ENCODE assay signal across 14 cellular contexts in genomic region chr4:117001077-117001476, GRCh38.
DNase-seq lines count a peak whose midpoint lies in the region; ATAC-seq and TF ChIP-seq lines count a peak whose summit lies in the region.
"Had no signal": no experiment of that assay in that cellular context is flagged by ENCODE, and none has a peak within 500 bp of the region (broad histone marks: within the 10 kb centered on the region; RNA-seq: fewer than 3 reads in every experiment).

No MANE protein-coding gene starts in this region.

- ATAC-seq in GM18517 (IDR thresholded peaks at IDR 0.05; ENCODE audit: unreplicated experiment) (peak; percentile 62), HG02610 (IDR thresholded peaks at IDR 0.05; ENCODE audit: unreplicated experiment) (peak; percentile 96), HG03460 (IDR thresholded peaks at IDR 0.05; ENCODE audit: unreplicated experiment) (peak; percentile 78)
- ATAC-seq: right cardiac atrium, Right ventricle myocardium inferior had no signal

- H3K9me3 Mint-ChIP-seq in nephron = no peaks in the 10 kb centered on the region

- H3K27ac Mint-ChIP-seq in nephron = peak overlapping the region in 2 of 3 experiments; percentile 8 to 46

- no peaks in the 10 kb centered on the region for H3K27me3 Mint-ChIP-seq in nephron (ENCODE audit: low read depth)

- H3K4me3 Mint-ChIP-seq in nephron = no peak overlapping the region

- peaks cover 4% of the 10 kb centered on the region for H3K4me1 Mint-ChIP-seq in nephron

- no peak for DNase-seq in NCI-H345 (lab: John Stamatoyannopoulos, UW)
- no peak for DNase-seq in HCEC 1CT
- DNase-seq in RKO (ENCODE audit: low spot score) = no peak
- DNase-seq in activated T-cell treated with anti-CD3 and anti-CD28 coated beads, Interleukin-2, amount 50 U/mL, for 1 hour = no peak
- DNase-seq: activated T-cell treated with anti-CD3 and anti-CD28 coated beads for 4 hours, dorsolateral prefrontal cortex, islet precursor cell, MG63 had no signal

- no peaks in the 10 kb centered on the region for H3K36me3 Mint-ChIP-seq in nephron (ENCODE audit: low read depth)

- no peak for TF ChIP-seq CTCF in nephron (IDR thresholded peaks at IDR 0.05; ENCODE audit: unreplicated experiment in 3 of 3)
